Comparison of ENCODE assay signal across 26 cellular contexts in the genomic region with DNA sequence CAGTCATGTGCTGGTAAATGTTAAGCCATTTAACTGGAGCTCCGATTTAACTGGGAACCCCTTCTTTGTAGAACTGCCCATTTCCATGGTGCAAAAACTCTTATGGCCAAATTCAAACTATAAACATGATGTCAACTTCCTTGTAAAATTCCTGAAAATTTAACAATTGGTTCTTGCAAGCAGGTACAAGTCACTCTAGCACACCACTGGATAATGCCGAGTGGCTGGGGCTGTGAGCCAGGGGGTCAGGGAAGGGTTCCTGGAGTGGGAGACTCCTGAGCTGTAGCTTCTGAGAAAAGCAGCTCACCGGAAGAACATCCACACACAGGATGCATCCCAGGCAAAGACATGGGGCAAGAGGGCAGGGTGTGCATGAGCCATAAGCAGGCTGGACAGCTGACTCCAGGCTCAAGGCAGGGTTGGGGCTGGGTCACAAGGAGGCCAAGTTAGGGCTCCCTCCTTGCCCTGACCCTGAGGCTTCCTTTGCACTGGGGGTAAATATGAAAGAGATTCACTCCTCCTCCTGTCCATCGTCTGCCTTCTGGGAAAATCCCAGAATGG. TPM values are rescaled to one million over a fixed set of nuclear protein-coding genes. Genes with fewer than 3 reads are reported as not detected.
DNase-seq lines count a peak whose midpoint lies in the region; ATAC-seq and TF ChIP-seq lines count a peak whose summit lies in the region.
"Had no signal": no experiment of that assay in that cellular context is flagged by ENCODE, and none has a peak within 500 bp of the region (broad histone marks: within the 10 kb centered on the region; RNA-seq: fewer than 3 reads in every experiment).

No MANE protein-coding gene starts in this region.

- H4K20me1 ChIP-seq in H9 (ENCODE audit: control insufficient read depth, insufficient read depth, insufficient read length): no peaks in the 10 kb centered on the region
- H4K20me1 ChIP-seq: BLaER1 had no signal

- no peak for ATAC-seq in HG02885 (IDR thresholded peaks at IDR 0.05; ENCODE audit: poor library complexity, unreplicated experiment)
- ATAC-seq: T-cell had no signal

- H2BK20ac ChIP-seq in H9 (ENCODE audit: low read depth, low read length, poor library complexity, severe bottlenecking): no peak overlapping the region

- H3K4me1 ChIP-seq in H9 (ENCODE audit: insufficient read depth, low read length) (no peaks in the 10 kb centered on the region), sigmoid colon (peaks cover 0 to 18% (median 7%) of the 10 kb centered on the region in 4 donors)
- H3K4me1 ChIP-seq: pancreas had no signal

- no peak overlapping the region for H2AFZ ChIP-seq in H9 (ENCODE audit: low read length)

- H3K4me1 Mint-ChIP-seq in H9 (peaks cover 4 to 6% of the 10 kb centered on the region in 2 experiments), chondrocyte (ENCODE audit: low read depth) (peaks cover 9% of the 10 kb centered on the region)
- H3K4me1 Mint-ChIP-seq: activated CD4-positive, alpha-beta T cell treated with anti-CD3 and anti-CD28 coated beads, Interleukin-2, amount 10 ng/mL, durations not matched to agents 7 days and 5 days; T-cell had no signal

- no peak overlapping the region for H3K4ac ChIP-seq in H9 (ENCODE audit: low read depth, low read length)

- H3K27me3 Mint-ChIP-seq in H9 (ENCODE audit: low read depth) (no peaks in the 10 kb centered on the region; the same call in 1 of the 2 replicates), chondrocyte (ENCODE audit: low read depth) (no peaks in the 10 kb centered on the region)
- H3K27me3 Mint-ChIP-seq: activated CD4-positive, alpha-beta T cell treated with anti-CD3 and anti-CD28 coated beads, Interleukin-2, amount 10 ng/mL, durations not matched to agents 7 days and 5 days; activated naive CD8-positive, alpha-beta T cell; natural killer cell treated with Interleukin-12 subunit alpha and Interleukin-12 subunit beta and Interleukin-15 and Interleukin-18, amount 100 ng/mL, for 72 hours; type B pancreatic cell had no signal

- no peak overlapping the region for H4K91ac ChIP-seq in H9 (ENCODE audit: insufficient read length, low read depth, low read length)

- no peak overlapping the region for H3K23ac ChIP-seq in H9 (ENCODE audit: insufficient read length, low read depth, low read length)

- no peak for TF ChIP-seq POLR2A in sigmoid colon (IDR thresholded peaks at IDR 0.05)

- no peak overlapping the region for H4K5ac ChIP-seq in H9 (ENCODE audit: insufficient read length, low read depth, low read length)

- no peak overlapping the region for H2BK5ac ChIP-seq in H9 (ENCODE audit: insufficient read length, low read length)

- H3K79me2 ChIP-seq in H9 (ENCODE audit: insufficient read depth, low read length): no peaks in the 10 kb centered on the region

- no peak overlapping the region for H3K9ac ChIP-seq in H9 (ENCODE audit: extremely low read depth, insufficient read length, low read length)
- H3K9ac ChIP-seq: BLaER1 had no signal

- TF ChIP-seq CTCF in H9 (conservative IDR thresholded peaks at IDR 0.05) (no peak), chondrocyte (IDR thresholded peaks at IDR 0.05) (no peak), sigmoid colon (IDR thresholded peaks at IDR 0.05) (no peak)

- H3K18ac ChIP-seq in H9 (ENCODE audit: insufficient read length, low read depth, low read length): no peak overlapping the region

- H3K4me3 ChIP-seq in sigmoid colon: no peak overlapping the region
- H3K4me3 ChIP-seq: BLaER1, cardiac muscle cell, coronary artery, lung, pancreas had no signal

- no peak overlapping the region for H2BK120ac ChIP-seq in H9 (ENCODE audit: low read depth, low read length, poor library complexity, severe bottlenecking)

- no peaks in the 10 kb centered on the region for H3K9me3 Mint-ChIP-seq in H9
- no peaks in the 10 kb centered on the region for H3K9me3 Mint-ChIP-seq in chondrocyte (ENCODE audit: low read depth)
- H3K9me3 Mint-ChIP-seq: activated CD4-positive, alpha-beta T cell treated with anti-CD3 and anti-CD28 coated beads, Interleukin-2, amount 10 ng/mL, durations not matched to agents 7 days and 5 days; natural killer cell treated with Interleukin-12 subunit alpha and Interleukin-12 subunit beta and Interleukin-15 and Interleukin-18, amount 100 ng/mL, for 72 hours; T-cell; type B pancreatic cell had no signal

- H3K36me3 Mint-ChIP-seq in H9 (ENCODE audit: insufficient read depth in 1 of 3, low read depth in 3 of 3) (no peaks in the 10 kb centered on the region), chondrocyte (ENCODE audit: low read depth) (no peaks in the 10 kb centered on the region)
- H3K36me3 Mint-ChIP-seq: activated naive CD8-positive, alpha-beta T cell; natural killer cell treated with Interleukin-12 subunit alpha and Interleukin-12 subunit beta and Interleukin-15 and Interleukin-18, amount 100 ng/mL, for 72 hours; T-cell; type B pancreatic cell had no signal

- intact Hi-C loops in sigmoid colon (cut with DNase I): no loop called here

- H3K56ac ChIP-seq in H9 (ENCODE audit: insufficient read length, low read depth, low read length): no peak overlapping the region

- no peaks in the 10 kb centered on the region; the same call in 1 of the 2 replicates for H3K27me3 ChIP-seq in H9 (ENCODE audit: insufficient read depth, low read length)
- H3K27me3 ChIP-seq in sigmoid colon: no peaks in the 10 kb centered on the region
- H3K27me3 ChIP-seq: BLaER1, cardiac muscle cell, pancreas had no signal

- no peak overlapping the region for H3K4me2 ChIP-seq in H9 (ENCODE audit: insufficient read depth, insufficient read length, low read length)
- H3K4me2 ChIP-seq: BLaER1 had no signal

- no peak overlapping the region for H3T11ph ChIP-seq in H9 (ENCODE audit: low read length)

- H3K14ac ChIP-seq in H9 (ENCODE audit: insufficient read depth, low read length): no peak overlapping the region

- H3K9me3 ChIP-seq in H9 (ENCODE audit: control insufficient read depth, low read depth, low read length): no peaks in the 10 kb centered on the region
- H3K9me3 ChIP-seq in sigmoid colon: no peaks in the 10 kb centered on the region
- H3K9me3 ChIP-seq: BLaER1, pancreas had no signal

- H2BK12ac ChIP-seq in H9 (ENCODE audit: insufficient read length, low read depth, low read length): no peak overlapping the region

- no peak for TF ChIP-seq EP300 in sigmoid colon (IDR thresholded peaks at IDR 0.05)

- no peak overlapping the region for H2BK15ac ChIP-seq in H9 (ENCODE audit: low read depth, low read length)

- no CpG with 5 or more reads among the region's 4 CpGs for WGBS in H9 (ENCODE audit: extremely low coverage, insufficient read length, low lambda C conversion rate)
- WGBS in sigmoid colon, 2 donors: 89 to 92% methylated on average over 4 of the region's 4 CpGs

- no peaks in the 10 kb centered on the region for H3K23me2 ChIP-seq in H9 (ENCODE audit: insufficient read length, low read depth, low read length, poor library complexity, severe bottlenecking)

- H3K36me3 ChIP-seq in sigmoid colon: no peaks in the 10 kb centered on the region
- H3K36me3 ChIP-seq: BLaER1, cardiac muscle cell, pancreas had no signal

- no peak overlapping the region for H3K4me3 Mint-ChIP-seq in H9
- H3K4me3 Mint-ChIP-seq in chondrocyte (ENCODE audit: unreplicated experiment): no peak overlapping the region
- H3K4me3 Mint-ChIP-seq: activated CD4-positive, alpha-beta T cell treated with anti-CD3 and anti-CD28 coated beads, Interleukin-2, amount 10 ng/mL, durations not matched to agents 7 days and 5 days; activated naive CD8-positive, alpha-beta T cell; natural killer cell treated with Interleukin-12 subunit alpha and Interleukin-12 subunit beta and Interleukin-15 and Interleukin-18, amount 100 ng/mL, for 72 hours; T-cell; type B pancreatic cell had no signal

- H2AK5ac ChIP-seq in H9 (ENCODE audit: insufficient read length, low read length): no peak overlapping the region

- H3K27ac Mint-ChIP-seq in H9 (no peak overlapping the region), chondrocyte (ENCODE audit: unreplicated experiment) (no peak overlapping the region)
- H3K27ac Mint-ChIP-seq: activated CD4-positive, alpha-beta T cell treated with anti-CD3 and anti-CD28 coated beads, Interleukin-2, amount 10 ng/mL, durations not matched to agents 7 days and 5 days; activated naive CD8-positive, alpha-beta T cell; natural killer cell treated with Interleukin-12 subunit alpha and Interleukin-12 subunit beta and Interleukin-15 and Interleukin-18, amount 100 ng/mL, for 72 hours; T-cell; type B pancreatic cell had no signal

- no peak overlapping the region for H4K8ac ChIP-seq in H9 (replicated peaks; ENCODE audit: insufficient read length, low read depth, low read length)

- H3K27ac ChIP-seq in H9 (ENCODE audit: insufficient read length, low read depth, low read length) (no peak overlapping the region), sigmoid colon (no peak overlapping the region)
- H3K27ac ChIP-seq: BLaER1, cardiac muscle cell, pancreas had no signal

- no peaks in the 10 kb centered on the region for H3K79me1 ChIP-seq in H9 (ENCODE audit: insufficient read depth, low read depth, low read length, poor library complexity, severe bottlenecking)

- DNase-seq in H9: peak; percentile 17
- peak; percentile 30 for DNase-seq in chondrocyte (ENCODE audit: low spot score)
- peak; percentile 50 for DNase-seq in islet precursor cell
- DNase-seq in sigmoid colon: peak; percentile 36
- DNase-seq in superior temporal gyrus (ENCODE audit: extremely low spot score): no peak
- no peak for DNase-seq in NCI-H146 (lab: John Stamatoyannopoulos, UW)
- no peak for DNase-seq in SHP77 treated with DMSO at 0.1 percent for 48 hours (lab: John Stamatoyannopoulos, UW)
- DNase-seq: activated effector memory CD4-positive, alpha-beta T cell treated with Interleukin-2 at 50 U/mL for 16 hours; activated T-cell treated with anti-CD3 and anti-CD28 coated beads, Interleukin-2, amount 50 U/mL, for 1 hour; COR-L47; effector CD8-positive, alpha-beta T cell; NCI-H1436; NCI-H2081 treated with DMSO at 0.1 percent for 48 hours; stimulated activated CD4-positive, alpha-beta T cell treated with anti-CD3 and anti-CD28 coated beads, Interleukin-4, amount 100 ng/mL, for 4 hours had no signal

RNA-seq across cellular contexts. Expression of gene P2RY2, which starts 18.2 kb away (rescaled TPM):
- 0.26 and 0.35 TPM in 2 replicates for total RNA-seq in H9 (2021)
- total RNA-seq in chondrocyte: 0.32 TPM in 1 of 3 replicates, not detected in the others
- under 1 TPM in 1 of 4 donors, not detected in 3; 0.16 TPM for total RNA-seq in sigmoid colon
- 1 to 10 TPM; 3.0 to 6.2 (median 4.2) TPM for polyA plus RNA-seq in sigmoid colon
- total RNA-seq: activated CD4-positive, alpha-beta T cell treated with anti-CD3 and anti-CD28 coated beads, Interleukin-2, amount 10 ng/mL, durations not matched to agents 7 days and 5 days had no signal

RNA-seq across cellular contexts. Expression of gene P2RY6, which starts 35.9 kb away (rescaled TPM):
- total RNA-seq in H9 (2021) (not detected in 2 replicates), chondrocyte (0.20 TPM in 1 of 3 replicates, not detected in the others), sigmoid colon (1 to 10 TPM in 3 of 4 donors, not detected in 1; 1.2 to 2.6 (median 2.5) TPM)
- 1 to 10 TPM; 2.4 to 5.5 (median 2.5) TPM for polyA plus RNA-seq in sigmoid colon
- total RNA-seq: activated CD4-positive, alpha-beta T cell treated with anti-CD3 and anti-CD28 coated beads, Interleukin-2, amount 10 ng/mL, durations not matched to agents 7 days and 5 days; natural killer cell treated with Interleukin-12 subunit alpha and Interleukin-12 subunit beta and Interleukin-15 and Interleukin-18, amount 100 ng/mL, for 72 hours; SK-MEL-5 had no signal
- polyA plus RNA-seq: cardiac muscle cell had no signal

Comparison
In these comparisons a context has a peak if more than half of its experiments do, and no peak if none do; other contexts are left out.
1. DNase-seq: peak in H9 (single experiment), chondrocyte (single experiment), islet precursor cell (single experiment) and sigmoid colon (single experiment); none in superior temporal gyrus (single experiment), NCI-H146 (single experiment) and SHP77 treated with DMSO at 0.1 percent for 48 hours (single experiment).